Comparison of ENCODE assay signal across 22 cellular contexts in genomic region chr16:68664297-68664696, GRCh38. TPM values are rescaled to one million over a fixed set of nuclear protein-coding genes. Genes with fewer than 3 reads are reported as not detected.
"Had no signal": no experiment of that assay in that cellular context is flagged by ENCODE, and none has a peak within 500 bp of the region (broad histone marks: within the 10 kb centered on the region; RNA-seq: fewer than 3 reads in every experiment).

No MANE protein-coding gene starts in this region.

- H3K9me3 Mint-ChIP-seq: activated CD4-positive, alpha-beta T cell treated with anti-CD3 and anti-CD28 coated beads, Interleukin-2, amount 10 ng/mL, durations not matched to agents 24 days and 14 days; activated CD8-positive, alpha-beta T cell treated with anti-CD3 and anti-CD28 coated beads for 36 hours; activated naive CD8-positive, alpha-beta T cell treated with anti-CD3 and anti-CD28 coated beads, Interleukin-2, amount 50 U/mL, for 24 hours; effector memory CD8-positive, alpha-beta T cell; naive thymus-derived CD8-positive, alpha-beta T cell; neural progenitor cell had no signal

- H3K4me1 ChIP-seq: body of pancreas, lower lobe of right lung, uterus had no signal

- H3K4me3 ChIP-seq: body of pancreas, lower lobe of right lung, neural progenitor cell, uterus had no signal

- H3K9ac ChIP-seq: neural progenitor cell had no signal

- H3K4me1 Mint-ChIP-seq: naive thymus-derived CD8-positive, alpha-beta T cell; T-helper 17 cell had no signal

- H3K27ac ChIP-seq: body of pancreas, lower lobe of right lung, neural progenitor cell, uterus had no signal

- H2AFZ ChIP-seq: neural progenitor cell had no signal

- DNase-seq: activated CD4-positive, alpha-beta T cell treated with anti-CD3 and anti-CD28 coated beads, Interleukin-2, amount 10 ng/mL, durations not matched to agents 24 days and 14 days; activated CD8-positive, alpha-beta memory T cell treated with anti-CD3 and anti-CD28 coated beads, Interleukin-2, amount 10 ng/mL, durations not matched to agents 7 days and 5 days; activated CD8-positive, alpha-beta T cell treated with anti-CD3 and anti-CD28 coated beads for 36 hours; activated gamma-delta T cell; activated naive CD4-positive, alpha-beta T cell treated with anti-CD3 and anti-CD28 coated beads, Interleukin-2, amount 50 U/mL, for 16 hours; activated naive CD8-positive, alpha-beta T cell treated with anti-CD3 and anti-CD28 coated beads, Interleukin-2, amount 50 U/mL, for 24 hours; activated T-cell treated with anti-CD3 and anti-CD28 coated beads for 4 hours; body of pancreas; central memory CD4-positive, alpha-beta T cell; effector memory CD8-positive, alpha-beta T cell; foreskin fibroblast; kidney; lower lobe of right lung; naive thymus-derived CD8-positive, alpha-beta T cell; stimulated activated CD4-positive, alpha-beta T cell treated with anti-CD3 and anti-CD28 coated beads, Interleukin-1b, Interleukin-23, amount 100 ng/mL, for 48 hours; stimulated activated naive CD8-positive, alpha-beta T cell treated with anti-CD3 and anti-CD28 coated beads, Interleukin-15, amount 100 ng/mL, for 72 hours; T-helper 17 cell; trophoblast cell; uterus had no signal

- H3K9me3 ChIP-seq: body of pancreas, lower lobe of right lung, uterus had no signal

- H3K4me3 Mint-ChIP-seq: activated CD4-positive, alpha-beta T cell treated with anti-CD3 and anti-CD28 coated beads, Interleukin-2, amount 10 ng/mL, durations not matched to agents 24 days and 14 days; activated CD8-positive, alpha-beta memory T cell treated with anti-CD3 and anti-CD28 coated beads, Interleukin-2, amount 10 ng/mL, durations not matched to agents 7 days and 5 days; activated CD8-positive, alpha-beta T cell treated with anti-CD3 and anti-CD28 coated beads for 36 hours; activated naive CD8-positive, alpha-beta T cell treated with anti-CD3 and anti-CD28 coated beads, Interleukin-2, amount 50 U/mL, for 24 hours; effector memory CD8-positive, alpha-beta T cell; naive thymus-derived CD8-positive, alpha-beta T cell; neural progenitor cell; stimulated activated naive CD8-positive, alpha-beta T cell treated with anti-CD3 and anti-CD28 coated beads, Interleukin-15, amount 100 ng/mL, for 72 hours; T-helper 17 cell had no signal

- H3K4me2 ChIP-seq: neural progenitor cell had no signal

- H3K27me3 Mint-ChIP-seq: progenitor cell of endocrine pancreas had no signal

- ATAC-seq: activated CD8-positive, alpha-beta memory T cell treated with anti-CD3 and anti-CD28 coated beads, Interleukin-2, amount 10 ng/mL, durations not matched to agents 7 days and 5 days; activated CD8-positive, alpha-beta T cell treated with anti-CD3 and anti-CD28 coated beads for 36 hours; activated naive CD8-positive, alpha-beta T cell treated with anti-CD3 and anti-CD28 coated beads, Interleukin-2, amount 50 U/mL, for 24 hours; body of pancreas; effector memory CD8-positive, alpha-beta T cell; left lobe of liver; lower lobe of right lung; naive thymus-derived CD8-positive, alpha-beta T cell; stimulated activated naive CD8-positive, alpha-beta T cell treated with anti-CD3 and anti-CD28 coated beads, Interleukin-15, amount 100 ng/mL, for 72 hours; T-helper 17 cell had no signal

- H3K36me3 Mint-ChIP-seq: naive thymus-derived CD8-positive, alpha-beta T cell; neural progenitor cell had no signal

- H3K36me3 ChIP-seq: lower lobe of right lung, neural progenitor cell, uterus had no signal

- H3K27me3 ChIP-seq: body of pancreas, neural progenitor cell, uterus had no signal

- H3K27ac Mint-ChIP-seq: activated CD4-positive, alpha-beta T cell treated with anti-CD3 and anti-CD28 coated beads, Interleukin-2, amount 10 ng/mL, durations not matched to agents 24 days and 14 days; activated CD8-positive, alpha-beta memory T cell treated with anti-CD3 and anti-CD28 coated beads, Interleukin-2, amount 10 ng/mL, durations not matched to agents 7 days and 5 days; activated CD8-positive, alpha-beta T cell treated with anti-CD3 and anti-CD28 coated beads for 36 hours; activated naive CD8-positive, alpha-beta T cell treated with anti-CD3 and anti-CD28 coated beads, Interleukin-2, amount 50 U/mL, for 24 hours; effector memory CD8-positive, alpha-beta T cell; naive thymus-derived CD8-positive, alpha-beta T cell; neural progenitor cell; progenitor cell of endocrine pancreas; stimulated activated naive CD8-positive, alpha-beta T cell treated with anti-CD3 and anti-CD28 coated beads, Interleukin-15, amount 100 ng/mL, for 72 hours; T-helper 17 cell had no signal

RNA-seq across cellular contexts. Expression of gene CDH3, which starts 19.2 kb away (rescaled TPM):
- polyA plus RNA-seq: naive thymus-derived CD8-positive, alpha-beta T cell had no signal
